ENCODE assay signal across 10 cellular contexts in genomic region chr12:56601503-56601902, GRCh38.
DNase-seq lines count a peak whose midpoint lies in the region; ATAC-seq and TF ChIP-seq lines count a peak whose summit lies in the region.
"Had no signal": no experiment of that assay in that cellular context is flagged by ENCODE, and none has a peak within 500 bp of the region (broad histone marks: within the 10 kb centered on the region; RNA-seq: fewer than 3 reads in every experiment).

No MANE protein-coding gene starts in this region.

- H3K4me1 Mint-ChIP-seq in stimulated activated naive CD8-positive, alpha-beta T cell treated with anti-CD3 and anti-CD28 coated beads, Interleukin-15, amount 100 ng/mL, for 72 hours = peaks cover 6% of the 10 kb centered on the region

- H3K9me3 Mint-ChIP-seq in stimulated activated naive CD8-positive, alpha-beta T cell treated with anti-CD3 and anti-CD28 coated beads, Interleukin-15, amount 100 ng/mL, for 72 hours = no peaks in the 10 kb centered on the region

- H3K4me3 ChIP-seq in WERI-Rb-1 (ENCODE audit: low read depth, low read length) (no peak overlapping the region), fibroblast of mammary gland (ENCODE audit: control insufficient read depth, low read depth, low read length) (no peak overlapping the region)

- H3K4me3 Mint-ChIP-seq in stimulated activated naive CD8-positive, alpha-beta T cell treated with anti-CD3 and anti-CD28 coated beads, Interleukin-15, amount 100 ng/mL, for 72 hours = no peak overlapping the region

- ATAC-seq in stimulated activated naive CD8-positive, alpha-beta T cell treated with anti-CD3 and anti-CD28 coated beads, Interleukin-15, amount 100 ng/mL, for 72 hours = peak; percentile 68

- no peaks in the 10 kb centered on the region for H3K27me3 ChIP-seq in WERI-Rb-1 (ENCODE audit: insufficient read depth, low read depth, severe bottlenecking)

- TF ChIP-seq CTCF in WERI-Rb-1 (IDR thresholded peaks at IDR 0.05; ENCODE audit: low read depth, low read length) = peak; percentile 66
- TF ChIP-seq CTCF in fibroblast of mammary gland (conservative IDR thresholded peaks at IDR 0.05; ENCODE audit: control insufficient read depth, insufficient read depth, low read depth, low read length) = peak; percentile 21

- H3K27ac ChIP-seq in WERI-Rb-1 = no peak overlapping the region
- H3K27ac ChIP-seq: C4-2B, HL-60 had no signal

- DNase-seq in activated gamma-delta T cell treated with Interleukin-2 at 50 U/mL for 16 hours (peak; percentile 24), activated gamma-delta T cell (lab: John Stamatoyannopoulos, UW) (no peak), WERI-Rb-1 (peak; percentile 74), fibroblast of mammary gland (ENCODE audit: low read depth) (no peak), GOT3 (lab: John Stamatoyannopoulos, UW) (no peak), DMS79 treated with DMSO at 0.1 percent for 48 hours (lab: John Stamatoyannopoulos, UW) (no peak), NCI-H345 treated with DMSO at 0.1 percent for 48 hours (lab: John Stamatoyannopoulos, UW; ENCODE audit: unreplicated experiment) (no peak)
- DNase-seq in stimulated activated naive CD8-positive, alpha-beta T cell treated with anti-CD3 and anti-CD28 coated beads, Interleukin-15, amount 100 ng/mL, for 72 hours = peak in 1 of 2 donors; percentile 31

- H3K9me3 ChIP-seq in WERI-Rb-1 (ENCODE audit: severe bottlenecking) = no peaks in the 10 kb centered on the region

- no peak overlapping the region for H3K27ac Mint-ChIP-seq in stimulated activated naive CD8-positive, alpha-beta T cell treated with anti-CD3 and anti-CD28 coated beads, Interleukin-15, amount 100 ng/mL, for 72 hours

- no peaks in the 10 kb centered on the region for H3K27me3 Mint-ChIP-seq in stimulated activated naive CD8-positive, alpha-beta T cell treated with anti-CD3 and anti-CD28 coated beads, Interleukin-15, amount 100 ng/mL, for 72 hours

- H3K36me3 ChIP-seq in WERI-Rb-1 = peaks cover 98% of the 10 kb centered on the region

Comparison
In these comparisons a context has a peak if more than half of its experiments do, and no peak if none do; other contexts are left out.
1. DNase-seq: peak in activated gamma-delta T cell treated with Interleukin-2 at 50 U/mL for 16 hours (single experiment) and WERI-Rb-1 (single experiment); none in activated gamma-delta T cell (single experiment), fibroblast of mammary gland (single experiment), GOT3 (single experiment), DMS79 treated with DMSO at 0.1 percent for 48 hours (single experiment) and NCI-H345 treated with DMSO at 0.1 percent for 48 hours (single experiment).